Comparison of ENCODE assay signal across 8 cellular contexts in genomic region chr17:79045830-79046500, GRCh38. TPM values are rescaled to one million over a fixed set of nuclear protein-coding genes. Genes with fewer than 3 reads are reported as not detected.
A peak's percentile ranks its signal among the peaks of the same experiment; 100 is the strongest.
DNase-seq lines count a peak whose midpoint lies in the region; ATAC-seq and TF ChIP-seq lines count a peak whose summit lies in the region.

No MANE protein-coding gene starts in this region.

- peak overlapping the region; percentile 20 for H3K4me3 Mint-ChIP-seq in type B pancreatic cell

- H3K27me3 ChIP-seq in KMS-11 (ENCODE audit: insufficient read depth, low read depth) (peaks cover 84% of the 10 kb centered on the region), foreskin keratinocyte (no peaks in the 10 kb centered on the region), osteoblast (ENCODE audit: insufficient read depth, low read length) (peaks cover 27% of the 10 kb centered on the region)

- no peak overlapping the region for H3K9ac ChIP-seq in KMS-11

- H3K27ac Mint-ChIP-seq in type B pancreatic cell, result peak overlapping the region; percentile 40

- DNase-seq in D341Med (ENCODE audit: low spot score) (peak; percentile 94), RPMI8226 (peak; percentile 69), foreskin keratinocyte (peak in 1 of 2 donors; percentile 36), osteoblast (ENCODE audit: insufficient read length, low spot score, missing footprints) (peak; percentile 93), type B pancreatic cell (ENCODE audit: extremely low spot score, unreplicated experiment) (no peak)
- DNase-seq in activated effector memory CD4-positive, alpha-beta T cell treated with Interleukin-2 at 50 U/mL for 16 hours, result peak; percentile 43

- H3K79me2 ChIP-seq in KMS-11 (ENCODE audit: insufficient read depth, low read depth) (no peaks in the 10 kb centered on the region), osteoblast (ENCODE audit: insufficient read depth, low read length) (no peaks in the 10 kb centered on the region)

- H3K4me3 ChIP-seq in KMS-11 (IDR thresholded peaks at IDR 0.05; ENCODE audit: insufficient read depth, low read depth, low read length) (no peak overlapping the region), osteoblast (ENCODE audit: insufficient read depth, low read length) (no peak overlapping the region)

- H3K36me3 ChIP-seq in KMS-11 (ENCODE audit: insufficient read depth), result no peaks in the 10 kb centered on the region
- H3K36me3 ChIP-seq in osteoblast (ENCODE audit: insufficient read depth, low read length), result no peaks in the 10 kb centered on the region

- no peak overlapping the region for H3K27ac ChIP-seq in KMS-11
- H3K27ac ChIP-seq in foreskin keratinocyte, result no peak overlapping the region
- no peak overlapping the region for H3K27ac ChIP-seq in osteoblast (ENCODE audit: low read depth, low read length)

- no peaks in the 10 kb centered on the region for H3K9me3 Mint-ChIP-seq in type B pancreatic cell

- no peaks in the 10 kb centered on the region for H3K9me3 ChIP-seq in osteoblast (ENCODE audit: low read depth, low read length)

- TF ChIP-seq CTCF in KMS-11 (conservative IDR thresholded peaks at IDR 0.05; ENCODE audit: low read depth, low read length) (peak; percentile 93), foreskin keratinocyte (conservative IDR thresholded peaks at IDR 0.05) (peak; percentile 93), osteoblast (IDR thresholded peaks at IDR 0.05; ENCODE audit: extremely low read depth, low read depth, low read length) (peak; percentile 85), type B pancreatic cell (conservative IDR thresholded peaks at IDR 0.05) (peak; percentile 91)

- H3K36me3 Mint-ChIP-seq in type B pancreatic cell, result no peaks in the 10 kb centered on the region

- ATAC-seq in foreskin keratinocyte, result peak; percentile 62
- no peak for ATAC-seq in HG02970 (IDR thresholded peaks at IDR 0.05; ENCODE audit: low FRiP score, unreplicated experiment)

- H3K4me1 Mint-ChIP-seq in type B pancreatic cell (ENCODE audit: unreplicated experiment), result peaks cover 10% of the 10 kb centered on the region

- H3K27me3 Mint-ChIP-seq in type B pancreatic cell, result peaks cover 18% of the 10 kb centered on the region

- H3K4me2 ChIP-seq in KMS-11 (no peak overlapping the region), osteoblast (ENCODE audit: insufficient read depth, low read length) (peak overlapping the region; percentile 50)

- H3K4me1 ChIP-seq in KMS-11 (ENCODE audit: low read depth, poor library complexity, severe bottlenecking) (no peaks in the 10 kb centered on the region), foreskin keratinocyte (no peaks in the 10 kb centered on the region), osteoblast (ENCODE audit: insufficient read depth, low read length) (peaks cover 17% of the 10 kb centered on the region)

- no peaks in the 10 kb centered on the region for H4K20me1 ChIP-seq in KMS-11 (ENCODE audit: insufficient read depth)
- H4K20me1 ChIP-seq in osteoblast (ENCODE audit: insufficient read depth, low read length), result no peaks in the 10 kb centered on the region

- H2AFZ ChIP-seq in KMS-11 (ENCODE audit: low read depth), result no peak overlapping the region
- peak overlapping the region; percentile 18 for H2AFZ ChIP-seq in osteoblast (ENCODE audit: low read length)

RNA-seq across cellular contexts. Expression of gene C1QTNF1, which starts 22.0 kb away (rescaled TPM):
- total RNA-seq in foreskin keratinocyte (29.5 and 38.9 TPM in 2 replicates), osteoblast (13.8 and 14.4 TPM in 2 replicates), type B pancreatic cell (ENCODE audit: low replicate concordance) (8.7 and 9.4 TPM in 2 replicates)
- 26.0 and 34.5 TPM in 2 replicates for polyA plus RNA-seq in foreskin keratinocyte

RNA-seq across cellular contexts. Expression of gene ENGASE, which starts 28.7 kb away (rescaled TPM):
- 11.2 and 11.7 TPM in 2 replicates for total RNA-seq in foreskin keratinocyte
- polyA plus RNA-seq in foreskin keratinocyte, result 8.0 and 8.5 TPM in 2 replicates
- total RNA-seq in osteoblast, result 11.8 and 14.5 TPM in 2 replicates
- 45.0 and 72.6 TPM in 2 replicates for total RNA-seq in type B pancreatic cell (ENCODE audit: low replicate concordance)

RNA-seq across cellular contexts. Expression of gene CANT1, which starts 36.4 kb away (rescaled TPM):
- total RNA-seq in foreskin keratinocyte (67.2 and 68.5 TPM in 2 replicates), osteoblast (49.2 and 51.3 TPM in 2 replicates), type B pancreatic cell (ENCODE audit: low replicate concordance) (75.1 and 105 TPM in 2 replicates)
- 48.4 and 49.3 TPM in 2 replicates for polyA plus RNA-seq in foreskin keratinocyte
